8 cellular contexts compared by ENCODE assay signal in the genomic region with DNA sequence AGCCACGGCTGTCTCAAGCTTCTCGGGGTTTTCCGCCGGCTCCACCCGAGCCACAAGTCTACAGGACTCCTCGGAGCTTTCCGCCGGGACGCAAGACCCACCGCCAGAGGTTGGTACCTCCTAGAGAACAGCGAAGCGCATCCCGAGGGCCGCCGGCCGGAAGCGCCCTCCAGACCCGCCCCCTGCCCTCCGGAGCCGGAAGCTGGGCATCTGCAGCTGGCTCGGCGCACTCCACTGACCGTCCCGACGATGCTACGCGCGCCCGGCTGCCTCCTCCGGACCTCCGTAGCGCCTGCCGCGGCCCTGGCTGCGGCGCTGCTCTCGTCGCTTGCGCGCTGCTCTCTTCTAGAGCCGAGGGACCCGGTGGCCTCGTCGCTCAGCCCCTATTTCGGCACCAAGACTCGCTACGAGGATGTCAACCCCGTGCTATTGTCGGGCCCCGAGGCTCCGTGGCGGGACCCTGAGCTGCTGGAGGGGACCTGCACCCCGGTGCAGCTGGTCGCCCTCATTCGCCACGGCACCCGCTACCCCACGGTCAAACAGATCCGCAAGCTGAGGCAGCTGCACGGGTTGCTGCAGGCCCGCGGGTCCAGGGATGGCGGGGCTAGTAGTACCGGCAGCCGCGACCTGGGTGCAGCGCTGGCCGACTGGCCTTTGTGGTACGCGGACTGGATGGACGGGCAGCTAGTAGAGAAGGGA. TPM values are rescaled to one million over a fixed set of nuclear protein-coding genes. Genes with fewer than 3 reads are reported as not detected.
DNase-seq lines count a peak whose midpoint lies in the region; ATAC-seq and TF ChIP-seq lines count a peak whose summit lies in the region.

A gene with protein sequence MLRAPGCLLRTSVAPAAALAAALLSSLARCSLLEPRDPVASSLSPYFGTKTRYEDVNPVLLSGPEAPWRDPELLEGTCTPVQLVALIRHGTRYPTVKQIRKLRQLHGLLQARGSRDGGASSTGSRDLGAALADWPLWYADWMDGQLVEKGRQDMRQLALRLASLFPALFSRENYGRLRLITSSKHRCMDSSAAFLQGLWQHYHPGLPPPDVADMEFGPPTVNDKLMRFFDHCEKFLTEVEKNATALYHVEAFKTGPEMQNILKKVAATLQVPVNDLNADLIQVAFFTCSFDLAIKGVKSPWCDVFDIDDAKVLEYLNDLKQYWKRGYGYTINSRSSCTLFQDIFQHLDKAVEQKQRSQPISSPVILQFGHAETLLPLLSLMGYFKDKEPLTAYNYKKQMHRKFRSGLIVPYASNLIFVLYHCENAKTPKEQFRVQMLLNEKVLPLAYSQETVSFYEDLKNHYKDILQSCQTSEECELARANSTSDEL (plus strand): TSS at position 227 of the 699 bp plus-strand sequence. CDS start 23 bp downstream, at position 250.

- TF ChIP-seq CTCF in DOHH2 (IDR thresholded peaks at IDR 0.05; ENCODE audit: low read depth, low read length, poor library complexity, severe bottlenecking) (no peak), RWPE2 (IDR thresholded peaks at IDR 0.05; ENCODE audit: poor library complexity, severe bottlenecking) (no peak), fibroblast of the aortic adventitia (IDR thresholded peaks at IDR 0.05; ENCODE audit: insufficient read depth, low read length) (peak; percentile 3), stomach (IDR thresholded peaks at IDR 0.05) (no peak)

- TF ChIP-seq POLR2A in stomach (IDR thresholded peaks at IDR 0.05): peak in 1 of 4 donors; percentile 17

- TF ChIP-seq EP300 in stomach (IDR thresholded peaks at IDR 0.05): no peak

- ATAC-seq in GM21576 (IDR thresholded peaks at IDR 0.05; ENCODE audit: unreplicated experiment) (peak; percentile 90), RWPE2 (ENCODE audit: low read depth) (peak; percentile 93)
- ATAC-seq in natural killer cell treated with Interleukin-12 subunit alpha and Interleukin-12 subunit beta and Interleukin-15 and Interleukin-18, amount 100 ng/mL, for 72 hours: peak; percentile 96 to 97

- H3K4me2 ChIP-seq in DOHH2 (ENCODE audit: low read length): peak within 1 kb of the TSS; percentile 72

- peak within 1 kb of the TSS; percentile 90 to 98 (median 96) for H3K4me3 Mint-ChIP-seq in IgD-negative memory B cell
- H3K4me3 Mint-ChIP-seq in natural killer cell treated with Interleukin-12 subunit alpha and Interleukin-12 subunit beta and Interleukin-15 and Interleukin-18, amount 100 ng/mL, for 72 hours: peak within 1 kb of the TSS; percentile 94

- peak within 1 kb of the TSS; percentile 73 for H3K4me3 ChIP-seq in DOHH2 (ENCODE audit: low read length)
- H3K4me3 ChIP-seq in RWPE2 (ENCODE audit: severe bottlenecking): peak within 1 kb of the TSS; percentile 64
- peak within 1 kb of the TSS; percentile 77 for H3K4me3 ChIP-seq in fibroblast of the aortic adventitia (ENCODE audit: low read depth, low read length)
- H3K4me3 ChIP-seq in stomach: peak within 1 kb of the TSS; percentile 69 to 96 (median 90)

- H3K27me3 ChIP-seq in DOHH2 (ENCODE audit: control insufficient read depth, low read length) (peaks cover 53% of the 10 kb centered on the region), RWPE2 (ENCODE audit: insufficient read depth, poor library complexity, severe bottlenecking) (no peaks in the 10 kb centered on the region), stomach (no peaks in the 10 kb centered on the region)

- no peaks in the 10 kb centered on the region for H3K27me3 Mint-ChIP-seq in IgD-negative memory B cell
- H3K27me3 Mint-ChIP-seq in natural killer cell treated with Interleukin-12 subunit alpha and Interleukin-12 subunit beta and Interleukin-15 and Interleukin-18, amount 100 ng/mL, for 72 hours: peaks cover 0 to 8% of the 10 kb centered on the region in 2 donors

- H3K36me3 ChIP-seq in DOHH2 (ENCODE audit: control insufficient read depth, low read length) (no peaks in the 10 kb centered on the region), RWPE2 (ENCODE audit: low read depth) (peaks cover 20% of the 10 kb centered on the region), stomach (peaks cover 0 to 12% (median 11%) of the 10 kb centered on the region in 4 donors)

- H3K27ac Mint-ChIP-seq in IgD-negative memory B cell: no peak within 1 kb of the TSS
- peak within 1 kb of the TSS; percentile 79 to 94 for H3K27ac Mint-ChIP-seq in natural killer cell treated with Interleukin-12 subunit alpha and Interleukin-12 subunit beta and Interleukin-15 and Interleukin-18, amount 100 ng/mL, for 72 hours

- intact Hi-C loops in stomach (cut with DNase I; ENCODE audit: low total_unique reads): no loop called here

- no peaks in the 10 kb centered on the region for H3K79me2 ChIP-seq in DOHH2 (ENCODE audit: control insufficient read depth, low read length)

- 0 to 2% (median 0%) methylated on average over 21 to 71 of the region's 71 CpGs for WGBS in stomach, 5 donors

- H3F3A ChIP-seq in DOHH2 (ENCODE audit: control insufficient read depth, insufficient read depth): no peaks in the 10 kb centered on the region

- no peaks in the 10 kb centered on the region for H3K9me3 ChIP-seq in DOHH2 (ENCODE audit: control insufficient read depth, insufficient read depth, low read length)
- H3K9me3 ChIP-seq in RWPE2 (ENCODE audit: severe bottlenecking): no peaks in the 10 kb centered on the region
- no peaks in the 10 kb centered on the region for H3K9me3 ChIP-seq in stomach

- H3K9me2 ChIP-seq in DOHH2 (replicated peaks; ENCODE audit: control insufficient read depth, low read length): no peaks in the 10 kb centered on the region

- peak; percentile 81 for DNase-seq in RWPE2 (ENCODE audit: low spot score)
- peak; percentile 92 for DNase-seq in activated effector memory CD4-positive, alpha-beta T cell treated with anti-CD3 and anti-CD28 coated beads, Interleukin-2, amount 50 U/mL, for 16 hours
- peak; percentile 78 for DNase-seq in fibroblast of the aortic adventitia (ENCODE audit: low read depth)
- DNase-seq in natural killer cell treated with Interleukin-12 subunit alpha and Interleukin-12 subunit beta and Interleukin-15 and Interleukin-18, amount 100 ng/mL, for 72 hours (ENCODE audit: low spot score): peak; percentile 91
- peak; percentile 76 for DNase-seq in stomach

- H3K4me1 ChIP-seq in DOHH2 (ENCODE audit: control insufficient read depth, low read length) (peaks cover 15% of the 10 kb centered on the region), RWPE2 (ENCODE audit: insufficient read depth, poor library complexity, severe bottlenecking) (peaks cover 15% of the 10 kb centered on the region), stomach (peaks cover 8 to 40% (median 24%) of the 10 kb centered on the region in 4 donors)

- H3K27ac ChIP-seq in DOHH2 (ENCODE audit: low read depth, low read length) (no peak within 1 kb of the TSS), RWPE2 (ENCODE audit: poor library complexity, severe bottlenecking) (peak within 1 kb of the TSS; percentile 43), stomach (peak within 1 kb of the TSS; percentile 68 to 89 (median 79))

- peaks cover 5% of the 10 kb centered on the region for H3K36me3 Mint-ChIP-seq in IgD-negative memory B cell
- H3K36me3 Mint-ChIP-seq in natural killer cell treated with Interleukin-12 subunit alpha and Interleukin-12 subunit beta and Interleukin-15 and Interleukin-18, amount 100 ng/mL, for 72 hours: peaks cover 9% of the 10 kb centered on the region

- no peaks in the 10 kb centered on the region for H3K9me3 Mint-ChIP-seq in IgD-negative memory B cell
- H3K9me3 Mint-ChIP-seq in natural killer cell treated with Interleukin-12 subunit alpha and Interleukin-12 subunit beta and Interleukin-15 and Interleukin-18, amount 100 ng/mL, for 72 hours: no peaks in the 10 kb centered on the region

- H4K20me1 ChIP-seq in DOHH2 (ENCODE audit: control insufficient read depth, insufficient read depth, low read depth, low read length): no peaks in the 10 kb centered on the region

- peaks cover 10 to 14% (median 12%) of the 10 kb centered on the region in 3 donors for H3K4me1 Mint-ChIP-seq in IgD-negative memory B cell
- peaks cover 10 to 18% of the 10 kb centered on the region in 2 donors for H3K4me1 Mint-ChIP-seq in natural killer cell treated with Interleukin-12 subunit alpha and Interleukin-12 subunit beta and Interleukin-15 and Interleukin-18, amount 100 ng/mL, for 72 hours (ENCODE audit: low read depth in 2 of 2)

RNA-seq across cellular contexts. Expression of the gene that starts here (rescaled TPM):
- 3.9 TPM for polyA plus RNA-seq in IgD-negative memory B cell
- 20.6 and 27.5 TPM in 2 replicates for total RNA-seq in fibroblast of the aortic adventitia (ENCODE audit: low replicate concordance)
- 10 to 100 TPM in 1 of 2 donors, 1 to 10 TPM in 1; 8.3 to 13.6 TPM for total RNA-seq in natural killer cell treated with Interleukin-12 subunit alpha and Interleukin-12 subunit beta and Interleukin-15 and Interleukin-18, amount 100 ng/mL, for 72 hours
- 10 to 100 TPM in 3 of 5 donors, 1 to 10 TPM in 1, under 1 TPM in 1; 0.89 to 19.4 (median 12.7) TPM for total RNA-seq in stomach
- 1 to 10 TPM; 3.7 to 8.2 (median 4.9) TPM for polyA plus RNA-seq in stomach

Comparison
In these comparisons a context has a peak if more than half of its experiments do, and no peak if none do; other contexts are left out.
1. H3K27ac Mint-ChIP-seq: peak in natural killer cell treated with Interleukin-12 subunit alpha and Interleukin-12 subunit beta and Interleukin-15 and Interleukin-18, amount 100 ng/mL, for 72 hours (2 of 2); none in IgD-negative memory B cell (0 of 3).
2. Peak in every context shown above with its lines, with median percentiles within 50 percentile points of each other: H3K4me3 ChIP-seq, ATAC-seq and DNase-seq.